Comparison of ENCODE assay signal across 1 cellular context in genomic region chr15:83066034-83066760, GRCh38.
A peak's percentile ranks its signal among the peaks of the same experiment; 100 is the strongest.
TF ChIP-seq lines count a peak whose summit lies in the region.

No MANE protein-coding gene starts in this region.

TF ChIP-seq in IMR-90, 13 proteins besides CTCF, POLR2A, EP300 and RAD21:
- TF ChIP-seq ELK1 (IDR thresholded peaks at IDR 0.05; ENCODE audit: borderline replicate concordance, low read depth, low read length) (no peak), MXI1 (IDR thresholded peaks at IDR 0.05; ENCODE audit: borderline replicate concordance, low read depth, low read length) (0 out of 2 replicates have a peak, but pooled peaks have one; percentile 12)
